ENCODE assay signal across 8 cellular contexts in genomic region chr11:69641681-69642548, GRCh38. TPM values are rescaled to one million over a fixed set of nuclear protein-coding genes. Genes with fewer than 3 reads are reported as not detected.
DNase-seq lines count a peak whose midpoint lies in the region; ATAC-seq and TF ChIP-seq lines count a peak whose summit lies in the region.

No MANE protein-coding gene starts in this region.

- TF ChIP-seq EP300 in gastroesophageal sphincter (IDR thresholded peaks at IDR 0.05) (no peak), sigmoid colon (IDR thresholded peaks at IDR 0.05) (no peak)

- TF ChIP-seq CTCF in gastroesophageal sphincter (IDR thresholded peaks at IDR 0.05) (no peak), sigmoid colon (IDR thresholded peaks at IDR 0.05) (no peak)

- H3K4me1 ChIP-seq in gastroesophageal sphincter (peaks cover 0 to 91% (median 50%) of the 10 kb centered on the region in 3 donors), sigmoid colon (peaks cover 0 to 84% (median 82%) of the 10 kb centered on the region in 4 donors)

- H3K27me3 ChIP-seq in H7 (ENCODE audit: control insufficient read depth, insufficient read depth, low read length), result peaks cover 14% of the 10 kb centered on the region
- peaks cover 57% of the 10 kb centered on the region for H3K27me3 ChIP-seq in gastroesophageal sphincter
- H3K27me3 ChIP-seq in sigmoid colon, result peaks cover 46 to 69% (median 67%) of the 10 kb centered on the region in 3 donors

- peaks cover 4% of the 10 kb centered on the region for H3K36me3 Mint-ChIP-seq in T-helper 17 cell (ENCODE audit: low read depth)

- peak overlapping the region; percentile 62 to 96 (median 91) for H3K27ac ChIP-seq in gastroesophageal sphincter
- peak overlapping the region; percentile 79 to 92 (median 86) for H3K27ac ChIP-seq in sigmoid colon

- ATAC-seq in T-helper 17 cell, result no peak
- no peak for ATAC-seq in gastroesophageal sphincter

- DNase-seq in H7 (peak; percentile 71), T-helper 17 cell (no peak), sigmoid colon (peak; percentile 61), SIG-M5 treated with dmso at 0.1 percent for 504 hours (lab: John Stamatoyannopoulos, UW; ENCODE audit: unreplicated experiment) (no peak), D341Med (ENCODE audit: low spot score) (no peak), NCI-H187 (lab: John Stamatoyannopoulos, UW) (no peak), RKO (ENCODE audit: low spot score) (no peak)

- H3K9me3 ChIP-seq in T-helper 17 cell (ENCODE audit: control insufficient read depth, low read length, poor library complexity, severe bottlenecking) (no peaks in the 10 kb centered on the region), gastroesophageal sphincter (no peaks in the 10 kb centered on the region), sigmoid colon (no peaks in the 10 kb centered on the region)

- 0% methylated on average over 22 of the region's 68 CpGs; no CpG with 5 or more reads in 1 of the 2 donors for WGBS in gastroesophageal sphincter (ENCODE audit: low coverage in 1 of 2), 2 donors
- 1% methylated on average over 68 of the region's 68 CpGs for WGBS in sigmoid colon, 2 donors

- H3K4me1 Mint-ChIP-seq in T-helper 17 cell, result peaks cover 26% of the 10 kb centered on the region

- H3K4me3 Mint-ChIP-seq in T-helper 17 cell, result peak overlapping the region; percentile 92

- intact Hi-C loops in sigmoid colon (cut with DNase I), result loop anchor here (2.0 to 10.0 kb wide), 4 partner anchors 350 to 737 kb away; partner anchors contain the start of genes IGHMBP2, MRPL21 and MYEOV

- H3K27ac Mint-ChIP-seq in T-helper 17 cell, result no peak overlapping the region

- TF ChIP-seq POLR2A in gastroesophageal sphincter (IDR thresholded peaks at IDR 0.05) (no peak), sigmoid colon (IDR thresholded peaks at IDR 0.05) (no peak)

- H3K4me3 ChIP-seq in H7 (ENCODE audit: insufficient read depth, low read depth, low read length) (peak overlapping the region; percentile 99), gastroesophageal sphincter (peak overlapping the region; percentile 59 to 63), sigmoid colon (peak overlapping the region; percentile 40 to 79 (median 70))

- H3K36me3 ChIP-seq in H7 (replicated peaks; ENCODE audit: control insufficient read depth, insufficient read depth, low read length), result peaks cover 10% of the 10 kb centered on the region
- peaks cover 0 to 13% of the 10 kb centered on the region in 2 donors for H3K36me3 ChIP-seq in gastroesophageal sphincter
- H3K36me3 ChIP-seq in sigmoid colon, result no peaks in the 10 kb centered on the region

- H3K27me3 Mint-ChIP-seq in T-helper 17 cell, result peaks cover 35% of the 10 kb centered on the region

RNA-seq across cellular contexts. Expression of gene CCND1, which starts 1.0 kb away (rescaled TPM):
- 220 and 292 TPM in 2 replicates for total RNA-seq in H7 (2014; rRNA removed; shearing (Covaris generic))
- 1 to 10 TPM; 1.1 to 3.9 TPM for total RNA-seq in T-helper 17 cell
- 100 to 1,000 TPM in 1 of 4 donors, 10 to 100 TPM in 3; 24.1 to 110 (median 51.9) TPM for total RNA-seq in gastroesophageal sphincter
- total RNA-seq in sigmoid colon, result 10 to 100 TPM in 3 of 4 donors, 1 to 10 TPM in 1; 7.7 to 56.8 (median 31.1) TPM
- polyA plus RNA-seq in sigmoid colon, result 10 to 100 TPM; 12.0 to 18.8 (median 14.8) TPM

RNA-seq across cellular contexts. Expression of gene LTO1, which starts 33.2 kb away (rescaled TPM):
- 12.3 and 13.9 TPM in 2 replicates for total RNA-seq in H7 (2014; rRNA removed; shearing (Covaris generic))
- 10 to 100 TPM; 33.4 to 43.2 TPM for total RNA-seq in T-helper 17 cell
- 10 to 100 TPM; 13.7 to 34.4 (median 18.0) TPM for total RNA-seq in gastroesophageal sphincter
- 10 to 100 TPM; 19.3 to 42.9 (median 21.0) TPM for total RNA-seq in sigmoid colon
- 10 to 100 TPM; 12.0 to 25.7 (median 16.2) TPM for polyA plus RNA-seq in sigmoid colon

Comparison
In these comparisons a context has a peak if more than half of its experiments do, and no peak if none do; other contexts are left out.
1. DNase-seq: peak in H7 (single experiment) and sigmoid colon (single experiment); none in T-helper 17 cell (0 of 3), SIG-M5 treated with dmso at 0.1 percent for 504 hours (single experiment), D341Med (single experiment), NCI-H187 (0 of 2) and RKO (single experiment).
2. Peak in every context shown above with its lines, with median percentiles within 50 percentile points of each other: H3K4me3 ChIP-seq.